ENCODE assay signal across 8 cellular contexts in genomic region chr1:11681071-11681771, GRCh38. TPM values are rescaled to one million over a fixed set of nuclear protein-coding genes. Genes with fewer than 3 reads are reported as not detected.
DNase-seq lines count a peak whose midpoint lies in the region; ATAC-seq and TF ChIP-seq lines count a peak whose summit lies in the region.

TSS of gene MAD2L2 (minus strand) at chr1:11681148. CDS start at chr1:11680601, 547 bp downstream.

- DNase-seq in CD1c-positive myeloid dendritic cell (ENCODE audit: extremely low spot score): peak; percentile 93
- no peak for DNase-seq in NT2/D1 (ENCODE audit: low read depth, low spot score)
- peak; percentile 56 for DNase-seq in activated CD8-positive, alpha-beta memory T cell treated with anti-CD3 and anti-CD28 coated beads, Interleukin-2, amount 50 U/mL, for 1 hour (ENCODE audit: extremely low read depth)
- peak; percentile 73 to 80 for DNase-seq in mesothelial cell of epicardium (ENCODE audit: low spot score in 2 of 2, unreplicated experiment in 2 of 2)
- peak; percentile 75 for DNase-seq in stimulated activated CD8-positive, alpha-beta memory T cell treated with anti-CD3 and anti-CD28 coated beads, Interleukin-15, amount 100 ng/mL, for 24 hours (ENCODE audit: low read depth)

- H3K27ac Mint-ChIP-seq in mesothelial cell of epicardium: peak within 1 kb of the TSS; percentile 81

- ATAC-seq in GM19328 (IDR thresholded peaks at IDR 0.05; ENCODE audit: unreplicated experiment) (peak; percentile 78), HG03520 (IDR thresholded peaks at IDR 0.05; ENCODE audit: unreplicated experiment) (peak; percentile 77)

- H3K27me3 ChIP-seq in NT2/D1 (ENCODE audit: insufficient read depth, insufficient read length): no peaks in the 10 kb centered on the region

- H3K4me1 Mint-ChIP-seq in mesothelial cell of epicardium: peaks cover 19% of the 10 kb centered on the region

- H3K36me3 ChIP-seq in NT2/D1 (ENCODE audit: insufficient read depth, insufficient read length, low read length): peaks cover 20% of the 10 kb centered on the region

- peaks cover 14% of the 10 kb centered on the region for H3K4me1 ChIP-seq in NT2/D1 (ENCODE audit: insufficient read depth, insufficient read length)

- no peaks in the 10 kb centered on the region for H3K27me3 Mint-ChIP-seq in mesothelial cell of epicardium (ENCODE audit: low read depth)

- H3K36me3 Mint-ChIP-seq in mesothelial cell of epicardium: peaks cover 2% of the 10 kb centered on the region

- peak within 1 kb of the TSS; percentile 89 for H3K4me3 Mint-ChIP-seq in mesothelial cell of epicardium

- TF ChIP-seq CTCF in mesothelial cell of epicardium (IDR thresholded peaks at IDR 0.05; ENCODE audit: unreplicated experiment): no peak

- H3K9ac ChIP-seq in NT2/D1 (ENCODE audit: insufficient read length, low read depth): peak within 1 kb of the TSS; percentile 98

- no peaks in the 10 kb centered on the region for H3K9me3 Mint-ChIP-seq in mesothelial cell of epicardium

- in situ Hi-C loops in endometrial microvascular endothelial cells (cut with HindIII; ENCODE audit: inconsistent ontology term, low pct_unique_long_range_greater_than_20kb, low sequenced_read_pairs): no loop called here

- H3K9me3 ChIP-seq in NT2/D1 (ENCODE audit: insufficient read depth, low read length): no peaks in the 10 kb centered on the region

- peak within 1 kb of the TSS; percentile 96 for H3K4me3 ChIP-seq in NT2/D1 (ENCODE audit: insufficient read length, low read depth)

RNA-seq across cellular contexts. Expression of gene MAD2L2, which starts in this region (rescaled TPM):
- total RNA-seq in endometrial microvascular endothelial cells (ENCODE audit: inconsistent ontology term) (43.9 TPM), mesothelial cell of epicardium (53.0 to 56.3 TPM (median 56.0 TPM) in 3 replicates)
